ENCODE assay signal across 9 cellular contexts in the genomic region with DNA sequence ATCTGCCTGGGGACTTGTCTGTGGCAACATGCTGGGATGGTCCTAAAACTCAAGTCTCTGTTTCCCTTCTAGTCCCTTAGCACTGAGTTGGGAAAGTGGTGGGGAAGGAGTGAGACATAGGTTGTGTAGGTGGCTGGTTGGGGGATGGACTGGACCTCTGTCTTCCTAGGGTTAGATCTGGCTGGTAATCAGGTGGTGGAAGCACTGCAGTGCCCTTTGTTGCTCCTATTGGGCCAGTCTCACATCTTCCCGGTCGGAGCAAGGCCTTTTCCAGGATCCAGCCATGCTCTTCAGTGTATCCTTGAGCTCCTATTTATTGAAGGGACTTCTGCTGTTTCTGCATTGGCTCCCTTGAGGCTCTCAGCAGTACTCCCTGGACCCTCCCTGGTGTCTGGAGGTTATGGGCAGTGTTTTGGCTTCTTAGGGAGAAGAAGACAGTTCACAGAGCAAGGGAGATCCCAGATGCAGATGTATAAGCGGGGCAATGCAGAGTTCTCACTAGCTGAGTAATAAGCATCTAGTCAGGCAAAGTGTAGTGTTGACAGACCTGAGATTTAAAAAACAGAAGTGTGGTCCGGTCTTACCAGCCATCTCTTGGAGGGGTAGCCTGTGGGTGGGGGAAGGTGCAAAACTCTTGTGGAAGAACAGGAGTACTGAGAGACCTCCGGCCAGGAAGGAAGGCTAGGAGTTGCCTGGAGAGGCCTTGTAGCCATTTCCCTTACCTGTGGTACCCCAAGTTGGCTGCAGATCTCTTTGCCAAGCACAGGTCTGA. TPM values are rescaled to one million over a fixed set of nuclear protein-coding genes. Genes with fewer than 3 reads are reported as not detected.
DNase-seq lines count a peak whose midpoint lies in the region; ATAC-seq and TF ChIP-seq lines count a peak whose summit lies in the region.
"Had no signal": no experiment of that assay in that cellular context is flagged by ENCODE, and none has a peak within 500 bp of the region (broad histone marks: within the 10 kb centered on the region; RNA-seq: fewer than 3 reads in every experiment).

No MANE protein-coding gene starts in this region.

- H3K27me3 ChIP-seq in iPS-18a (ENCODE audit: control insufficient read depth, insufficient read depth, low read length) (no peaks in the 10 kb centered on the region), testis (no peaks in the 10 kb centered on the region)

- no peak for TF ChIP-seq CTCF in activated CD8-positive, alpha-beta T cell treated with anti-CD3 and anti-CD28 coated beads for 36 hours (IDR thresholded peaks at IDR 0.05)
- no peak for TF ChIP-seq CTCF in testis (IDR thresholded peaks at IDR 0.05)

- POLR2A ChIA-PET in activated CD8-positive, alpha-beta T cell treated with anti-CD3 and anti-CD28 coated beads for 36 hours (lab: Charles Lee) = interaction anchor here (0.6 to 3.9 kb wide), 8 partner anchors 10 to 364 kb away, joined by 3 to 22 read pairs (median 4); a partner anchor contains a TSS

- H3K27me3 Mint-ChIP-seq in activated CD4-positive, alpha-beta T cell treated with anti-CD3 and anti-CD28 coated beads, Interleukin-2, amount 10 ng/mL, durations not matched to agents 24 days and 14 days = no peaks in the 10 kb centered on the region
- no peaks in the 10 kb centered on the region for H3K27me3 Mint-ChIP-seq in activated CD8-positive, alpha-beta T cell treated with anti-CD3 and anti-CD28 coated beads for 36 hours

- peak overlapping the region; percentile 90 for H3K9ac ChIP-seq in iPS-18a (ENCODE audit: low read length)

- H3K9me3 Mint-ChIP-seq in activated CD4-positive, alpha-beta T cell treated with anti-CD3 and anti-CD28 coated beads, Interleukin-2, amount 10 ng/mL, durations not matched to agents 24 days and 14 days = no peaks in the 10 kb centered on the region
- no peaks in the 10 kb centered on the region for H3K9me3 Mint-ChIP-seq in activated CD8-positive, alpha-beta T cell treated with anti-CD3 and anti-CD28 coated beads for 36 hours

- intact Hi-C loops in activated CD4-positive, alpha-beta T cell treated with anti-CD3 and anti-CD28 coated beads, Interleukin-2, amount 10 ng/mL, durations not matched to agents 24 days and 14 days (cut with micrococcal nuclease) = loop anchor here (1.0 to 10.0 kb wide), 8 partner anchors 12 to 601 kb away; a partner anchor contains a TSS
- intact Hi-C loops in activated CD8-positive, alpha-beta T cell treated with anti-CD3 and anti-CD28 coated beads for 36 hours (cut with micrococcal nuclease) = no loop called here
- intact Hi-C loops in testis (cut with DNase I; ENCODE audit: low total_unique reads) = no loop called here

- H3K4me1 Mint-ChIP-seq in activated CD4-positive, alpha-beta T cell treated with anti-CD3 and anti-CD28 coated beads, Interleukin-2, amount 10 ng/mL, durations not matched to agents 24 days and 14 days = peaks cover 34% of the 10 kb centered on the region
- peaks cover 42% of the 10 kb centered on the region for H3K4me1 Mint-ChIP-seq in activated CD8-positive, alpha-beta T cell treated with anti-CD3 and anti-CD28 coated beads for 36 hours (ENCODE audit: low read depth)

- H3K27ac ChIP-seq in iPS-18a (ENCODE audit: low read length) = peak overlapping the region; percentile 79
- H3K27ac ChIP-seq in testis = peak overlapping the region; percentile 89 to 99

- peaks cover 17% of the 10 kb centered on the region for H3K36me3 Mint-ChIP-seq in activated CD4-positive, alpha-beta T cell treated with anti-CD3 and anti-CD28 coated beads, Interleukin-2, amount 10 ng/mL, durations not matched to agents 24 days and 14 days (ENCODE audit: low read depth)
- H3K36me3 Mint-ChIP-seq in activated CD8-positive, alpha-beta T cell treated with anti-CD3 and anti-CD28 coated beads for 36 hours (ENCODE audit: low read depth) = peaks cover 28% of the 10 kb centered on the region

- H3K9me3 ChIP-seq in iPS-18a (ENCODE audit: control insufficient read depth, low read depth, low read length) = no peaks in the 10 kb centered on the region
- no peaks in the 10 kb centered on the region for H3K9me3 ChIP-seq in testis

- H3K36me3 ChIP-seq in iPS-18a (ENCODE audit: control insufficient read depth, low read depth, low read length) (no peaks in the 10 kb centered on the region), testis (ENCODE audit: low read depth, missing control alignments) (no peaks in the 10 kb centered on the region)

- H3K4me3 ChIP-seq in iPS-18a (ENCODE audit: low read length) = peak overlapping the region; percentile 79
- H3K4me3 ChIP-seq in testis = peak overlapping the region in 1 of 2 donors; percentile 88

- TF ChIP-seq POLR2A in testis (IDR thresholded peaks at IDR 0.05) = no peak

- H3K4me1 ChIP-seq in iPS-18a (ENCODE audit: control insufficient read depth, low read depth, low read length) (peaks cover 37% of the 10 kb centered on the region), testis (peaks cover 47% of the 10 kb centered on the region)

- DNase-seq in activated CD4-positive, alpha-beta T cell treated with anti-CD3 and anti-CD28 coated beads, Interleukin-2, amount 10 ng/mL, durations not matched to agents 24 days and 14 days = peak; percentile 70
- no peak for DNase-seq in activated CD4-positive, alpha-beta T cell treated with anti-CD3 and anti-CD28 coated beads, Interleukin-2, amount 50 U/mL, for 1 hour
- DNase-seq in activated CD8-positive, alpha-beta T cell treated with anti-CD3 and anti-CD28 coated beads for 36 hours = peak; percentile 13
- no peak for DNase-seq in testis
- DNase-seq: activated CD4-positive, alpha-beta T cell treated with anti-CD3 and anti-CD28 coated beads for 48 hours had no signal

- peak overlapping the region; percentile 89 for H3K4me3 Mint-ChIP-seq in activated CD4-positive, alpha-beta T cell treated with anti-CD3 and anti-CD28 coated beads, Interleukin-2, amount 10 ng/mL, durations not matched to agents 24 days and 14 days
- H3K4me3 Mint-ChIP-seq in activated CD8-positive, alpha-beta T cell treated with anti-CD3 and anti-CD28 coated beads for 36 hours = peak overlapping the region; percentile 93

- ATAC-seq in activated CD8-positive, alpha-beta T cell treated with anti-CD3 and anti-CD28 coated beads for 36 hours = no peak
- no peak for ATAC-seq in HG03520 (IDR thresholded peaks at IDR 0.05; ENCODE audit: unreplicated experiment)
- no peak for ATAC-seq in HG03159 (IDR thresholded peaks at IDR 0.05; ENCODE audit: unreplicated experiment)
- ATAC-seq in GM21723 (IDR thresholded peaks at IDR 0.05; ENCODE audit: unreplicated experiment) = no peak

- CTCF ChIA-PET in activated CD8-positive, alpha-beta T cell treated with anti-CD3 and anti-CD28 coated beads for 36 hours (lab: Charles Lee) = interaction anchor here (0.8 to 4.1 kb wide), 9 partner anchors 8 to 96 kb away, joined by 3 to 30 read pairs (median 5); a partner anchor contains a TSS

- peak overlapping the region; percentile 85 for H3K27ac Mint-ChIP-seq in activated CD4-positive, alpha-beta T cell treated with anti-CD3 and anti-CD28 coated beads, Interleukin-2, amount 10 ng/mL, durations not matched to agents 24 days and 14 days
- H3K27ac Mint-ChIP-seq in activated CD8-positive, alpha-beta T cell treated with anti-CD3 and anti-CD28 coated beads for 36 hours = peak overlapping the region; percentile 94

- 46 to 56% methylated on average over 5 of the region's 5 CpGs for WGBS in testis, 2 donors

RNA-seq across cellular contexts. Expression of a gene that starts 1.3 kb away (rescaled TPM):
- 184 and 188 TPM in 2 replicates for total RNA-seq in activated CD4-positive, alpha-beta T cell treated with anti-CD3 and anti-CD28 coated beads, Interleukin-2, amount 10 ng/mL, durations not matched to agents 24 days and 14 days
- 100 to 1,000 TPM; 152 to 157 TPM for total RNA-seq in activated CD8-positive, alpha-beta T cell treated with anti-CD3 and anti-CD28 coated beads for 36 hours
- 100 to 1,000 TPM; 239 to 297 TPM for total RNA-seq in testis
- 121 TPM for polyA plus RNA-seq in testis (ENCODE audit: insufficient read depth, low read depth, low replicate concordance)

RNA-seq across cellular contexts. Expression of a gene that starts 2.0 kb away (rescaled TPM):
- 37.0 and 44.5 TPM in 2 replicates for total RNA-seq in activated CD4-positive, alpha-beta T cell treated with anti-CD3 and anti-CD28 coated beads, Interleukin-2, amount 10 ng/mL, durations not matched to agents 24 days and 14 days
- 10 to 100 TPM; 40.4 to 42.2 TPM for total RNA-seq in activated CD8-positive, alpha-beta T cell treated with anti-CD3 and anti-CD28 coated beads for 36 hours
- 100 to 1,000 TPM; 115 to 154 TPM for total RNA-seq in testis
- 108 TPM for polyA plus RNA-seq in testis (ENCODE audit: insufficient read depth, low read depth, low replicate concordance)

RNA-seq across cellular contexts. Expression of a gene that starts 3.4 kb away (rescaled TPM):
- total RNA-seq in activated CD4-positive, alpha-beta T cell treated with anti-CD3 and anti-CD28 coated beads, Interleukin-2, amount 10 ng/mL, durations not matched to agents 24 days and 14 days = 46.4 and 48.7 TPM in 2 replicates
- 10 to 100 TPM; 40.6 to 40.7 TPM for total RNA-seq in activated CD8-positive, alpha-beta T cell treated with anti-CD3 and anti-CD28 coated beads for 36 hours
- 10 to 100 TPM; 56.8 to 59.7 TPM for total RNA-seq in testis
- polyA plus RNA-seq in testis (ENCODE audit: insufficient read depth, low read depth, low replicate concordance) = 24.0 TPM

RNA-seq across cellular contexts. Expression of a gene that starts 27.4 kb away (rescaled TPM):
- 112 and 122 TPM in 2 replicates for total RNA-seq in activated CD4-positive, alpha-beta T cell treated with anti-CD3 and anti-CD28 coated beads, Interleukin-2, amount 10 ng/mL, durations not matched to agents 24 days and 14 days
- 10 to 100 TPM; 78.7 to 90.9 TPM for total RNA-seq in activated CD8-positive, alpha-beta T cell treated with anti-CD3 and anti-CD28 coated beads for 36 hours
- 100 to 1,000 TPM; 106 to 107 TPM for total RNA-seq in testis
- polyA plus RNA-seq in testis (ENCODE audit: insufficient read depth, low read depth, low replicate concordance) = 96.7 TPM

RNA-seq across cellular contexts. Expression of a gene that starts 38.8 kb away (rescaled TPM):
- total RNA-seq in activated CD4-positive, alpha-beta T cell treated with anti-CD3 and anti-CD28 coated beads, Interleukin-2, amount 10 ng/mL, durations not matched to agents 24 days and 14 days = 0.65 and 0.80 TPM in 2 replicates
- total RNA-seq in activated CD8-positive, alpha-beta T cell treated with anti-CD3 and anti-CD28 coated beads for 36 hours = under 1 TPM; 0.40 to 0.47 TPM
- total RNA-seq in testis = 10 to 100 TPM; 31.3 to 40.4 TPM
- 93.7 TPM for polyA plus RNA-seq in testis (ENCODE audit: insufficient read depth, low read depth, low replicate concordance)

Comparison
In these comparisons a context has a peak if more than half of its experiments do, and no peak if none do; other contexts are left out.
1. DNase-seq: peak in activated CD4-positive, alpha-beta T cell treated with anti-CD3 and anti-CD28 coated beads, Interleukin-2, amount 10 ng/mL, durations not matched to agents 24 days and 14 days (single experiment) and activated CD8-positive, alpha-beta T cell treated with anti-CD3 and anti-CD28 coated beads for 36 hours (single experiment); none in activated CD4-positive, alpha-beta T cell treated with anti-CD3 and anti-CD28 coated beads, Interleukin-2, amount 50 U/mL, for 1 hour (single experiment) and testis (single experiment).